Comparison of ENCODE assay signal across 2 cellular contexts in genomic region chr6:32153835-32154513, GRCh38.
A peak's percentile ranks its signal among the peaks of the same experiment; 100 is the strongest.
TF ChIP-seq lines count a peak whose summit lies in the region.

PPT2 (plus strand) TSS chr6:32154141; CDS start chr6:32154595, 454 bp downstream.

TF ChIP-seq in HEK293, 187 proteins besides CTCF, POLR2A, EP300 and RAD21 (continued from another document and continues in another):
- TF ChIP-seq KLF10 (tag by site-specific recombination; IDR thresholded peaks at IDR 0.05) (0 out of 2 replicates have a peak, but pooled peaks have one; percentile 56), ZNF692 (tag by site-specific recombination; IDR thresholded peaks at IDR 0.05) (no peak; the same call in 1 of the 2 replicates), KLF8 (tag by site-specific recombination; IDR thresholded peaks at IDR 0.05) (peak; percentile 74), ZBTB1 (tag by site-specific recombination; IDR thresholded peaks at IDR 0.05) (no peak), ZNF701 (tag by site-specific recombination; IDR thresholded peaks at IDR 0.05) (no peak), ZNF473 (tag by site-specific recombination; IDR thresholded peaks at IDR 0.05) (no peak), ZIC2 (tag by site-specific recombination; IDR thresholded peaks at IDR 0.05) (no peak), ZNF391 (tag by site-specific recombination; IDR thresholded peaks at IDR 0.05; ENCODE audit: borderline replicate concordance, low read depth) (no peak; the same call in 1 of the 2 replicates), SP2 (tag by site-specific recombination; IDR thresholded peaks at IDR 0.05) (peak; percentile 77), PBX3 (CRISPR knock-in tag; IDR thresholded peaks at IDR 0.05) (no peak), MEIS1 (CRISPR knock-in tag; IDR thresholded peaks at IDR 0.05; ENCODE audit: borderline replicate concordance) (no peak), ZNF274 (IDR thresholded peaks at IDR 0.05; ENCODE audit: low read length) (no peak), ZNF274 (tag by site-specific recombination; IDR thresholded peaks at IDR 0.05; ENCODE audit: borderline replicate concordance) (no peak), ZBTB48 (tag by site-specific recombination; IDR thresholded peaks at IDR 0.05) (peak; percentile 19; the same call in 1 of the 2 replicates), OVOL3 (tag by site-specific recombination; IDR thresholded peaks at IDR 0.05) (no peak), ZNF157 (tag by site-specific recombination; IDR thresholded peaks at IDR 0.05) (no peak), ZNF621 (tag by site-specific recombination; IDR thresholded peaks at IDR 0.05) (no peak), ZNF514 (tag by site-specific recombination; IDR thresholded peaks at IDR 0.05) (no peak), ZNF221 (tag by site-specific recombination; IDR thresholded peaks at IDR 0.05; ENCODE audit: borderline replicate concordance) (no peak), HOXC10 (CRISPR knock-in tag; IDR thresholded peaks at IDR 0.05) (no peak), ZNF398 (tag by site-specific recombination; IDR thresholded peaks at IDR 0.05) (peak; percentile 93), ZSCAN23 (tag by site-specific recombination; IDR thresholded peaks at IDR 0.05) (no peak), ZNF639 (tag by site-specific recombination; IDR thresholded peaks at IDR 0.05) (no peak), ZNF24 (tag by site-specific recombination; IDR thresholded peaks at IDR 0.05) (0 out of 2 replicates have a peak, but pooled peaks have one; percentile 37), AEBP2 (tag by site-specific recombination; IDR thresholded peaks at IDR 0.05; ENCODE audit: borderline replicate concordance) (no peak), ZNF23 (tag by site-specific recombination; IDR thresholded peaks at IDR 0.05; ENCODE audit: borderline replicate concordance) (no peak), ZNF146 (tag by site-specific recombination; IDR thresholded peaks at IDR 0.05) (peak; percentile 28; the same call in 1 of the 2 replicates), ZNF140 (tag by site-specific recombination; IDR thresholded peaks at IDR 0.05) (no peak)

TF ChIP-seq in WTC11, 78 proteins besides CTCF, POLR2A, EP300 and RAD21 (continued from another document and continues in another):
- TF ChIP-seq ZNF281 (CRISPR knock-in tag; IDR thresholded peaks at IDR 0.05) (peak; percentile 97), AR (CRISPR knock-in tag; IDR thresholded peaks at IDR 0.05) (no peak), GTF2I (CRISPR knock-in tag; conservative IDR thresholded peaks at IDR 0.05) (no peak), NFE2L1 (CRISPR knock-in tag; IDR thresholded peaks at IDR 0.05) (no peak), EMX1 (CRISPR knock-in tag; IDR thresholded peaks at IDR 0.05) (no peak), IRF1 (CRISPR knock-in tag; IDR thresholded peaks at IDR 0.05) (no peak), NR1H2 (CRISPR knock-in tag; IDR thresholded peaks at IDR 0.05) (no peak), MAX (CRISPR knock-in tag; IDR thresholded peaks at IDR 0.05) (peak; percentile 64), TEAD4 (CRISPR knock-in tag; IDR thresholded peaks at IDR 0.05) (no peak), PRDM15 (CRISPR knock-in tag; IDR thresholded peaks at IDR 0.05) (no peak), MYBL2 (CRISPR knock-in tag; IDR thresholded peaks at IDR 0.05) (0 out of 2 replicates have a peak, but pooled peaks have one; percentile 10), SP1 (CRISPR knock-in tag; conservative IDR thresholded peaks at IDR 0.05) (0 out of 2 replicates have a peak, but pooled peaks have one; percentile 39), HMGXB4 (CRISPR knock-in tag; IDR thresholded peaks at IDR 0.05) (no peak), FOXP4 (CRISPR knock-in tag; IDR thresholded peaks at IDR 0.05) (0 out of 2 replicates have a peak, but pooled peaks have one; percentile 37), AFF4 (CRISPR knock-in tag; IDR thresholded peaks at IDR 0.05; ENCODE audit: borderline replicate concordance) (no peak), ZNF425 (CRISPR knock-in tag; conservative IDR thresholded peaks at IDR 0.05) (no peak), ETV6 (CRISPR knock-in tag; IDR thresholded peaks at IDR 0.05) (peak; percentile 18)
